In the genomic region with DNA sequence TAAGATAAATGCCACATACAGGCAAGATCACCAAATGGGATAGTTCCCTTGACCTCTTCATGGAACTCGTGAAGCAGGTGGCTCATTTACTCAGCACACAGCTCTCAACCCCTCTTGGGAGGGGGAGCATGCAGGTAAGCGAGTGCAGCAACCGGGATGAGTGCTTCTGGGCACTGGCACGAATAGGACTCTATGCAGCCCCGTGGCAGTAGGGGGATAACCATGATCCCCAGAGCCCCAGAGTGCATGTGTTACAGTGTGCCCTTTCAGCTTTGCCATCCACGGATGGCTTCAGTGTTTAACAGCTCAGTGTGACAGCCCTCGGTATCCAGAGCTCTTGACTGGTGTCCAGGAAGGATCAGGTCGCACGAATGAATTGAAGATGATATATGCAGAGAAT, we compare ENCODE assay signal across 22 cellular contexts.
"Had no signal": no experiment of that assay in that cellular context is flagged by ENCODE, and none has a peak within 500 bp of the region (broad histone marks: within the 10 kb centered on the region; RNA-seq: fewer than 3 reads in every experiment).

No MANE protein-coding gene starts in this region.

- H3K9me3 ChIP-seq: lower lobe of right lung, prostate gland, thoracic aorta, transverse colon had no signal

- H3K4me3 ChIP-seq: esophagus squamous epithelium, left ventricle myocardium inferior, lower lobe of right lung, prostate gland, spleen, stomach, thoracic aorta, transverse colon had no signal

- H3K4me1 ChIP-seq: esophagus squamous epithelium, left ventricle myocardium inferior, lower lobe of right lung, parathyroid adenoma, prostate gland, spleen, stomach, transverse colon had no signal

- ATAC-seq: effector memory CD8-positive, alpha-beta T cell; left cardiac atrium; lower lobe of right lung; natural killer cell treated with Interleukin-12 subunit alpha and Interleukin-12 subunit beta and Interleukin-15 and Interleukin-18, amount 100 ng/mL, for 72 hours; sciatic nerve; stimulated activated naive B cell treated with anti-CD40 and anti-IgM and Interleukin-4, amounts not matched to agents 10 μg/mL and 1 μg/mL and 100 μg/mL, for 72 hours had no signal

- H3K27ac ChIP-seq: esophagus squamous epithelium, left ventricle myocardium inferior, lower lobe of right lung, parathyroid adenoma, prostate gland, spleen, stomach, thoracic aorta, transverse colon had no signal

- DNase-seq: effector memory CD8-positive, alpha-beta T cell; esophagus squamous epithelium; foreskin fibroblast; kidney; left cardiac atrium; left ventricle myocardium inferior; lower lobe of right lung; mesenchymal stem cell; midbrain; spleen; stimulated activated CD4-positive, alpha-beta T cell treated with anti-CD3 and anti-CD28 coated beads, Interleukin-15, amount 100 ng/mL, for 24 hours; stimulated activated CD4-positive, alpha-beta T cell treated with anti-CD3 and anti-CD28 coated beads, Interleukin-1b, Interleukin-23, amount 100 ng/mL, for 48 hours; stimulated activated CD4-positive, alpha-beta T cell treated with anti-CD3 and anti-CD28 coated beads, Interleukin-4, amount 100 ng/mL, for 24 hours; stimulated activated naive B cell treated with anti-CD40 and anti-IgM and Interleukin-4, amounts not matched to agents 10 μg/mL and 1 μg/mL and 100 μg/mL, for 72 hours; stomach; substantia nigra; transverse colon had no signal

- H3K36me3 ChIP-seq: esophagus squamous epithelium, left ventricle myocardium inferior, lower lobe of right lung, prostate gland, spleen, stomach, thoracic aorta had no signal

- H3K27me3 ChIP-seq: esophagus squamous epithelium, spleen, stomach, transverse colon had no signal
